12 cellular contexts compared by ENCODE assay signal in the genomic region with DNA sequence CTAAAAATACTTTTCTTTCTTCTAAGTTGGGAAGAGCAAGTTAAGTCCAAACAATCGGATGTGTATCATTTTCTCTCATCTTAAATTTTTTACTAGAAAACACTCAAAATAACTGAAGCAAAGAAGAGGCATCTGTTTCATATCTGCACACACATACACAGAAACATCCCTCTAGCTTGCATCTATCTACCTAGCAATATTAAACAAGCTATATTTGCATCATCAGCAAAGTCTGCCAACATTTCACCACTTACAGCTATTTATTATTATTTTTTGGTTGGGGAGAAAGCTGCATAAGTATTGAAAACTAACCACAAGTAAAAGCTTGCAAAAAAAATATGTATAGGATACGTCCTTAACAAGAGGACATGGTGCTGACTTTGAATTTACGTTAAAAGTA. TPM values are rescaled to one million over a fixed set of nuclear protein-coding genes. Genes with fewer than 3 reads are reported as not detected.
DNase-seq lines count a peak whose midpoint lies in the region; ATAC-seq and TF ChIP-seq lines count a peak whose summit lies in the region.
"Had no signal": no experiment of that assay in that cellular context is flagged by ENCODE, and none has a peak within 500 bp of the region (broad histone marks: within the 10 kb centered on the region; RNA-seq: fewer than 3 reads in every experiment).

No MANE protein-coding gene starts in this region.

- H3K36me3 ChIP-seq in right atrium auricular region (no peaks in the 10 kb centered on the region), vagina (no peaks in the 10 kb centered on the region)

- DNase-seq in right atrium auricular region (ENCODE audit: low spot score) (no peak), Right ventricle myocardium superior (no peak), chondrocyte (ENCODE audit: low spot score) (no peak), midbrain (lab: John Stamatoyannopoulos, UW) (peak; percentile 18), vagina (ENCODE audit: extremely low spot score in 2 of 2) (no peak), NCI-H2081 (lab: John Stamatoyannopoulos, UW) (no peak), amygdala (lab: John Stamatoyannopoulos, UW) (no peak), NCI-H146 treated with DMSO at 0.1 percent for 48 hours (lab: John Stamatoyannopoulos, UW; ENCODE audit: unreplicated experiment) (no peak)
- DNase-seq: activated CD4-positive, alpha-beta T cell treated with anti-CD3 and anti-CD28 coated beads for 4 hours; CD4-positive, alpha-beta T cell; mesendoderm; NCI-H446 treated with DMSO at 0.1 percent for 48 hours had no signal

- intact Hi-C loops in Right ventricle myocardium superior (cut with DNase I) (loop anchor here (10.0 kb wide), 1 partner anchor 71 kb away; no protein-coding TSS in a partner anchor), vagina (cut with DNase I) (no loop called here)

- H3K9me3 Mint-ChIP-seq in chondrocyte (ENCODE audit: low read depth): no peaks in the 10 kb centered on the region
- H3K9me3 Mint-ChIP-seq: CD4-positive, alpha-beta T cell had no signal

- no peaks in the 10 kb centered on the region for H3K27me3 ChIP-seq in right atrium auricular region
- H3K27me3 ChIP-seq in vagina: no peaks in the 10 kb centered on the region

- peak overlapping the region; percentile 89 for H3K27ac Mint-ChIP-seq in chondrocyte (ENCODE audit: unreplicated experiment)
- H3K27ac Mint-ChIP-seq: CD4-positive, alpha-beta T cell had no signal

- H3K4me3 Mint-ChIP-seq in chondrocyte (ENCODE audit: unreplicated experiment): peak overlapping the region; percentile 84

- H3K4me1 ChIP-seq in right atrium auricular region (peaks cover 0 to 41% of the 10 kb centered on the region in 2 donors), vagina (peaks cover 44% of the 10 kb centered on the region)

- TF ChIP-seq CTCF in right atrium auricular region (IDR thresholded peaks at IDR 0.05): no peak
- TF ChIP-seq CTCF in chondrocyte (IDR thresholded peaks at IDR 0.05): no peak
- TF ChIP-seq CTCF in vagina (IDR thresholded peaks at IDR 0.05): no peak

- peaks cover 50% of the 10 kb centered on the region for H3K4me1 Mint-ChIP-seq in chondrocyte (ENCODE audit: low read depth)

- TF ChIP-seq POLR2A in vagina (IDR thresholded peaks at IDR 0.05): no peak

- H3K4me3 ChIP-seq in right atrium auricular region: peak overlapping the region; percentile 72 to 78
- peak overlapping the region; percentile 67 to 82 for H3K4me3 ChIP-seq in vagina

- no peak for ATAC-seq in Right ventricle myocardium superior (ENCODE audit: poor library complexity)

- no peaks in the 10 kb centered on the region for H3K27me3 Mint-ChIP-seq in chondrocyte (ENCODE audit: low read depth)

- H3K9me3 ChIP-seq in right atrium auricular region (no peaks in the 10 kb centered on the region), vagina (no peaks in the 10 kb centered on the region)

- peak overlapping the region; percentile 95 to 97 for H3K27ac ChIP-seq in right atrium auricular region
- peak overlapping the region; percentile 85 for H3K27ac ChIP-seq in vagina

- H3K36me3 Mint-ChIP-seq in chondrocyte (ENCODE audit: low read depth): no peaks in the 10 kb centered on the region

RNA-seq across cellular contexts. Expression of a gene that starts 1.9 kb away (rescaled TPM):
- 10 to 100 TPM; 56.0 to 63.7 TPM for total RNA-seq in right atrium auricular region
- 52.6 TPM for total RNA-seq in Right ventricle myocardium superior
- 46.3 to 67.1 TPM (median 47.6 TPM) in 3 replicates for total RNA-seq in chondrocyte
- 36.8 TPM for total RNA-seq in vagina
